Comparison of ENCODE assay signal across 1 cellular context in the genomic region with DNA sequence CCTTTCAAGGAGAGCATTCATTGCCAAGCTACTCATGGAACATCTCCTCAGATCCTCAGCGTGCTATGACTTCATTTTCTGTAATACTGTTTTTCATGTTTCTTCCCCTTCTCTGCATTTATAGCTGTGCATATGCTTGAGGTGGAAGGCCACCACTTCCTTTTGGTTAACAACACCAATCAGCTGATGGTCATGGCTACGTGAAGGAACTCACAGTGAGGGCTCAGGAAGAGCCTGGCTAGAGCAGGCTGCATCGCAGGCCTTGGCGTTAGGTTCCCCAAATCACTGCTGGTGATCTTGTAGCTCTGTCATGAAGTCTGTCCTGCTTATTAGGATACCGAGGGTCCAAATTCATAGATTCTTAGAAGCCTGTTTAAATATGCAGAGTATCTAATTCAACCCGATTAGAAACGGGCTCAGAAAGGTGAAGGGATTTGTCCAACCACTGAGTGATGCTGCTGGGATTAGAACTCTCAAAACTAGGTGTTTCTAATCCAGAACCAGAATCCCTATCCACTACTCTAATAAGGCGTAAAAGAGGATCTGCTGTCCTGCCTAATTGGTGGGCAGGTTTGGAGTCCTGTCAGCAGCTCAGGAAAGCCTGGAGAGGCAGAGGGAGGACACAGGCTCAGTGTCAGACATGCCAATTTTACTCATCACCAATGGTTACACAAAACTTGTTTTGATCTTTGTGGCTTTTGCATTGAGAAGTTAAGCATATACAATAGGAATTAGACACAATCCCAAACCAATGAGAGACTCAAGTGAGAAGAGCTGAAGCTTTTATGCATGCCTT.
TF ChIP-seq lines count a peak whose summit lies in the region.

No MANE protein-coding gene starts in this region.

TF ChIP-seq in GM23338, 12 proteins besides CTCF, POLR2A, EP300 and RAD21 (continued from another document):
- TF ChIP-seq ZNF462 (CRISPR knock-in tag; IDR thresholded peaks at IDR 0.05) (no peak), EZH2 (IDR thresholded peaks at IDR 0.05; ENCODE audit: low read depth, unreplicated experiment) (no peak), JUNB (IDR thresholded peaks at IDR 0.05; ENCODE audit: unreplicated experiment) (no peak)
